17 cellular contexts compared by ENCODE assay signal in the genomic region with DNA sequence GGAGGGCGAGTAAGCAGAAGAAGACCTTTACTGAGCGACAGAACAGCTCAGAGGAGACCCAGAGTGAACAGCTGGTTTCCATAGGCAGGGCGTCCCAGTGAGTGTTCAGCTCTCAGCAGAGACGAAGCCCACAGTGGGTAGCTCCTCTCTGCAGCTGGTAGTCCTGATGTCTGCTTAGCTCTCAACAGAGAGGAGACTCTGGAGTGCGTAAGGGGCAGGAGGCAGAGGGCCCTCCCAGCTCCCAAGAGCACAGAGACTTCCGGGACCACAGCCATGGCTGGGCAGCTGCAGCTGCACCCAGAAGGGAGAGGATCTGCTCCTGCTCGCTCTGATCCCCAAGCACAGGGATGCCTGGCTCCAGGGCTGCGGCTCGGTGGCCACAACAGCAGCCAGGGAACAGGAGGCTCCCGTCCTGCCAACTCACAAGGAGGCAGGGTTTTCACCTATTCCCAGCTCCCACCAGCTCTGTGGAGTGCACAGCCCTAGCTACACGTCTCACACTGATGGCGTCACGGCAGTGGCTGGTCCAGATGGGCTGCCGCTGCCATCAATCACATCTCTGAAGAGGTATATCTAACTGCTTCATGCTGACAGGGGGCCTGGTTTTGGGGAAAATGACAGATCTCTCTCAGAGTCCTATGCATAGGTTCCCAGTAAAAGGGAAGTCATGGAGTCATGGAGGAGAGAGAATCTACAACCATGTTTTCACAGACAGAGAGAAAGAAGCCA.
DNase-seq lines count a peak whose midpoint lies in the region; ATAC-seq and TF ChIP-seq lines count a peak whose summit lies in the region.
"Had no signal": no experiment of that assay in that cellular context is flagged by ENCODE, and none has a peak within 500 bp of the region (broad histone marks: within the 10 kb centered on the region; RNA-seq: fewer than 3 reads in every experiment).

No MANE protein-coding gene starts in this region.

- no peaks in the 10 kb centered on the region for H3K4me1 ChIP-seq in HEK293 (ENCODE audit: control insufficient read depth, insufficient read depth, low read length)
- H3K4me1 ChIP-seq: ascending aorta; BLaER1 treated with 17β-estradiol and CSF1 and Interleukin-3, amounts not matched to agents 10 nM and 100 nM; sigmoid colon had no signal

- POLR2A ChIA-PET in HEK293 (lab: Yijun Ruan, JAX): no interaction called here

- H3K4me3 Mint-ChIP-seq in stimulated activated effector memory CD8-positive, alpha-beta T cell treated with anti-CD3 and anti-CD28 coated beads, Interleukin-12 subunit alpha, Interleukin-12 subunit beta, amount 100 ng/mL, for 72 hours: no peak overlapping the region
- H3K4me3 Mint-ChIP-seq in nephron progenitor cell: no peak overlapping the region
- H3K4me3 Mint-ChIP-seq: nephron had no signal

- CTCF ChIA-PET in HEK293 (lab: Yijun Ruan, JAX): no interaction called here

- no peaks in the 10 kb centered on the region for H3K9me3 ChIP-seq in HEK293 (ENCODE audit: control insufficient read depth, insufficient read depth, low read depth, low read length)
- H3K9me3 ChIP-seq: ascending aorta, sigmoid colon had no signal

- no peak overlapping the region for H3K4me3 ChIP-seq in HEK293 (ENCODE audit: low read depth, low read length)
- H3K4me3 ChIP-seq: ascending aorta; BLaER1 treated with 17β-estradiol and CSF1 and Interleukin-3, amounts not matched to agents 10 nM and 100 nM; sigmoid colon had no signal

- H3K36me3 Mint-ChIP-seq in stimulated activated effector memory CD8-positive, alpha-beta T cell treated with anti-CD3 and anti-CD28 coated beads, Interleukin-12 subunit alpha, Interleukin-12 subunit beta, amount 100 ng/mL, for 72 hours: no peaks in the 10 kb centered on the region
- H3K36me3 Mint-ChIP-seq in nephron progenitor cell (ENCODE audit: low read depth): no peaks in the 10 kb centered on the region

- no peaks in the 10 kb centered on the region for H3K36me3 ChIP-seq in HEK293 (ENCODE audit: control insufficient read depth in 2 of 2, insufficient read depth in 1 of 2, low read length in 2 of 2)
- H3K36me3 ChIP-seq: ascending aorta; BLaER1 treated with 17β-estradiol and CSF1 and Interleukin-3, amounts not matched to agents 10 nM and 100 nM; sigmoid colon had no signal

- H3K27me3 Mint-ChIP-seq in nephron progenitor cell (ENCODE audit: low read depth, poor library complexity): no peaks in the 10 kb centered on the region

- DNase-seq in NCI-H1694 (lab: John Stamatoyannopoulos, UW) (peak; percentile 91), SW 1271 (lab: John Stamatoyannopoulos, UW) (peak; percentile 74 to 90), nephron progenitor cell (no peak), G401 (ENCODE audit: low spot score) (no peak), nucleus accumbens (lab: John Stamatoyannopoulos, UW) (no peak)
- no peak for DNase-seq in stimulated activated effector memory CD8-positive, alpha-beta T cell treated with anti-CD3 and anti-CD28 coated beads, Interleukin-12 subunit alpha, Interleukin-12 subunit beta, amount 100 ng/mL, for 72 hours (ENCODE audit: low spot score in 2 of 2)
- DNase-seq: activated CD4-positive, alpha-beta T cell treated with anti-CD3 and anti-CD28 coated beads, Interleukin-2, amount 50 U/mL, for 4 hours; NCI-H510A treated with DMSO at 0.1 percent for 48 hours; sigmoid colon; stimulated activated CD4-positive, alpha-beta T cell treated with anti-CD3 and anti-CD28 coated beads, Interleukin-4, amount 100 ng/mL, for 24 hours; stimulated activated naive CD4-positive, alpha-beta T cell; T-helper 9 cell had no signal

- no peak overlapping the region for H3K27ac Mint-ChIP-seq in stimulated activated effector memory CD8-positive, alpha-beta T cell treated with anti-CD3 and anti-CD28 coated beads, Interleukin-12 subunit alpha, Interleukin-12 subunit beta, amount 100 ng/mL, for 72 hours
- H3K27ac Mint-ChIP-seq in nephron progenitor cell: no peak overlapping the region
- H3K27ac Mint-ChIP-seq: nephron had no signal

- ATAC-seq in stimulated activated effector memory CD8-positive, alpha-beta T cell treated with anti-CD3 and anti-CD28 coated beads, Interleukin-12 subunit alpha, Interleukin-12 subunit beta, amount 100 ng/mL, for 72 hours: peak; percentile 24
- no peak for ATAC-seq in HG03565 (IDR thresholded peaks at IDR 0.05; ENCODE audit: unreplicated experiment)

- H3K9me3 Mint-ChIP-seq in stimulated activated effector memory CD8-positive, alpha-beta T cell treated with anti-CD3 and anti-CD28 coated beads, Interleukin-12 subunit alpha, Interleukin-12 subunit beta, amount 100 ng/mL, for 72 hours: peaks cover 5% of the 10 kb centered on the region
- peaks cover 10% of the 10 kb centered on the region for H3K9me3 Mint-ChIP-seq in nephron progenitor cell

- no peaks in the 10 kb centered on the region for H3K4me1 Mint-ChIP-seq in stimulated activated effector memory CD8-positive, alpha-beta T cell treated with anti-CD3 and anti-CD28 coated beads, Interleukin-12 subunit alpha, Interleukin-12 subunit beta, amount 100 ng/mL, for 72 hours
- no peaks in the 10 kb centered on the region for H3K4me1 Mint-ChIP-seq in nephron progenitor cell
- H3K4me1 Mint-ChIP-seq: nephron had no signal

- no peak overlapping the region for H3K27ac ChIP-seq in HEK293 (ENCODE audit: extremely low read depth, low read depth, low read length)
- H3K27ac ChIP-seq: ascending aorta; BLaER1 treated with 17β-estradiol and CSF1 and Interleukin-3, amounts not matched to agents 10 nM and 100 nM; sigmoid colon had no signal

- in situ Hi-C loops in G401 (cut with HindIII; ENCODE audit: low sequenced_read_pairs): no loop called here

- TF ChIP-seq CTCF in HEK293 (tag by site-specific recombination; IDR thresholded peaks at IDR 0.05) (no peak), nephron progenitor cell (IDR thresholded peaks at IDR 0.05) (no peak)

TF ChIP-seq in HEK293, 187 proteins besides CTCF, POLR2A, EP300 and RAD21 (continues in another document):
- TF ChIP-seq ZNF623 (tag by site-specific recombination; IDR thresholded peaks at IDR 0.05) (no peak), ZNF677 (tag by site-specific recombination; IDR thresholded peaks at IDR 0.05) (0 out of 2 replicates have a peak, but pooled peaks have one; percentile 1), ZNF76 (tag by site-specific recombination; IDR thresholded peaks at IDR 0.05; ENCODE audit: borderline replicate concordance, low read depth) (peak; percentile 76; the same call in 1 of the 2 replicates), KLF16 (tag by site-specific recombination; IDR thresholded peaks at IDR 0.05) (0 out of 2 replicates have a peak, but pooled peaks have one; percentile 24), ZNF184 (tag by site-specific recombination; IDR thresholded peaks at IDR 0.05) (no peak), ZNF600 (tag by site-specific recombination; IDR thresholded peaks at IDR 0.05) (0 out of 2 replicates have a peak, but pooled peaks have one; percentile 43), ZBTB48 (tag by site-specific recombination; IDR thresholded peaks at IDR 0.05) (peak; percentile 68), YY1 (tag by site-specific recombination; IDR thresholded peaks at IDR 0.05) (peak; percentile 68; the same call in 1 of the 2 replicates), ZXDB (tag by site-specific recombination; IDR thresholded peaks at IDR 0.05) (peak; percentile 68), SP7 (tag by site-specific recombination; IDR thresholded peaks at IDR 0.05) (no peak), KLF1 (tag by site-specific recombination; IDR thresholded peaks at IDR 0.05) (no peak), ZNF629 (tag by site-specific recombination; IDR thresholded peaks at IDR 0.05) (peak; percentile 61; the same call in 1 of the 2 replicates), YY2 (tag by site-specific recombination; IDR thresholded peaks at IDR 0.05) (peak; percentile 65)
- TF ChIP-seq, protein P1, sequence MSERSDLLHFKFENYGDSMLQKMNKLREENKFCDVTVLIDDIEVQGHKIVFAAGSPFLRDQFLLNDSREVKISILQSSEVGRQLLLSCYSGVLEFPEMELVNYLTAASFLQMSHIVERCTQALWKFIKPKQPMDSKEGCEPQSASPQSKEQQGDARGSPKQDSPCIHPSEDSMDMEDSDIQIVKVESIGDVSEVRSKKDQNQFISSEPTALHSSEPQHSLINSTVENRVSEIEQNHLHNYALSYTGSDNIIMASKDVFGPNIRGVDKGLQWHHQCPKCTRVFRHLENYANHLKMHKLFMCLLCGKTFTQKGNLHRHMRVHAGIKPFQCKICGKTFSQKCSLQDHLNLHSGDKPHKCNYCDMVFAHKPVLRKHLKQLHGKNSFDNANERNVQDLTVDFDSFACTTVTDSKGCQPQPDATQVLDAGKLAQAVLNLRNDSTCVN (tag by site-specific recombination; optimal IDR thresholded peaks at IDR 0.05): peak; percentile 16
- TF ChIP-seq, protein P2, sequence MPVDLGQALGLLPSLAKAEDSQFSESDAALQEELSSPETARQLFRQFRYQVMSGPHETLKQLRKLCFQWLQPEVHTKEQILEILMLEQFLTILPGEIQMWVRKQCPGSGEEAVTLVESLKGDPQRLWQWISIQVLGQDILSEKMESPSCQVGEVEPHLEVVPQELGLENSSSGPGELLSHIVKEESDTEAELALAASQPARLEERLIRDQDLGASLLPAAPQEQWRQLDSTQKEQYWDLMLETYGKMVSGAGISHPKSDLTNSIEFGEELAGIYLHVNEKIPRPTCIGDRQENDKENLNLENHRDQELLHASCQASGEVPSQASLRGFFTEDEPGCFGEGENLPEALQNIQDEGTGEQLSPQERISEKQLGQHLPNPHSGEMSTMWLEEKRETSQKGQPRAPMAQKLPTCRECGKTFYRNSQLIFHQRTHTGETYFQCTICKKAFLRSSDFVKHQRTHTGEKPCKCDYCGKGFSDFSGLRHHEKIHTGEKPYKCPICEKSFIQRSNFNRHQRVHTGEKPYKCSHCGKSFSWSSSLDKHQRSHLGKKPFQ (tag by site-specific recombination; IDR thresholded peaks at IDR 0.05): peak; percentile 23; the same call in 1 of the 2 replicates
- TF ChIP-seq, protein P3, sequence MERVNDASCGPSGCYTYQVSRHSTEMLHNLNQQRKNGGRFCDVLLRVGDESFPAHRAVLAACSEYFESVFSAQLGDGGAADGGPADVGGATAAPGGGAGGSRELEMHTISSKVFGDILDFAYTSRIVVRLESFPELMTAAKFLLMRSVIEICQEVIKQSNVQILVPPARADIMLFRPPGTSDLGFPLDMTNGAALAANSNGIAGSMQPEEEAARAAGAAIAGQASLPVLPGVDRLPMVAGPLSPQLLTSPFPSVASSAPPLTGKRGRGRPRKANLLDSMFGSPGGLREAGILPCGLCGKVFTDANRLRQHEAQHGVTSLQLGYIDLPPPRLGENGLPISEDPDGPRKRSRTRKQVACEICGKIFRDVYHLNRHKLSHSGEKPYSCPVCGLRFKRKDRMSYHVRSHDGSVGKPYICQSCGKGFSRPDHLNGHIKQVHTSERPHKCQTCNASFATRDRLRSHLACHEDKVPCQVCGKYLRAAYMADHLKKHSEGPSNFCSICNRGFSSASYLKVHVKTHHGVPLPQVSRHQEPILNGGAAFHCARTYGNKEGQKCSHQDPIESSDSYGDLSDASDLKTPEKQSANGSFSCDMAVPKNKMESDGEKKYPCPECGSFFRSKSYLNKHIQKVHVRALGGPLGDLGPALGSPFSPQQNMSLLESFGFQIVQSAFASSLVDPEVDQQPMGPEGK (tag by site-specific recombination; IDR thresholded peaks at IDR 0.05): peak; percentile 52; the same call in 1 of the 2 replicates

Comparison
In these comparisons a context has a peak if more than half of its experiments do, and no peak if none do; other contexts are left out.
1. DNase-seq: peak in NCI-H1694 (single experiment) and SW 1271 (2 of 2); none in stimulated activated effector memory CD8-positive, alpha-beta T cell treated with anti-CD3 and anti-CD28 coated beads, Interleukin-12 subunit alpha, Interleukin-12 subunit beta, amount 100 ng/mL, for 72 hours (0 of 2), nephron progenitor cell (single experiment), G401 (single experiment) and nucleus accumbens (0 of 56).